25 cellular contexts compared by ENCODE assay signal in genomic region chr11:37560346-37560745, GRCh38.
DNase-seq lines count a peak whose midpoint lies in the region; ATAC-seq, FAIRE-seq and TF ChIP-seq lines count a peak whose summit lies in the region.
"Had no signal": no experiment of that assay in that cellular context is flagged by ENCODE, and none has a peak within 500 bp of the region (broad histone marks: within the 10 kb centered on the region; RNA-seq: fewer than 3 reads in every experiment).

No MANE protein-coding gene starts in this region.

- intact Hi-C loops in A673 (cut with micrococcal nuclease; ENCODE audit: unreplicated experiment) (no loop called here), PC-3 (cut with micrococcal nuclease) (no loop called here)

- H3K27me3 Mint-ChIP-seq in mesothelial cell of epicardium (ENCODE audit: low read depth) = no peaks in the 10 kb centered on the region

- FAIRE-seq in bronchial epithelial cell (lab: Jason Lieb, UNC) = no peak
- FAIRE-seq: GM12891, HTR-8/SVneo had no signal

- H3K27ac Mint-ChIP-seq in mesothelial cell of epicardium = no peak overlapping the region
- H3K27ac Mint-ChIP-seq: CD8-positive, alpha-beta T cell had no signal

- no peak overlapping the region for H3K4me3 Mint-ChIP-seq in mesothelial cell of epicardium
- H3K4me3 Mint-ChIP-seq: CD8-positive, alpha-beta T cell had no signal

- H2AFZ ChIP-seq in PC-3 (ENCODE audit: low read length) = no peak overlapping the region; the same call in 1 of the 2 replicates

- no peak overlapping the region for H3K4me2 ChIP-seq in PC-3 (ENCODE audit: low read length)
- H3K4me2 ChIP-seq: SK-N-SH had no signal

- no peaks in the 10 kb centered on the region for H3K9me3 Mint-ChIP-seq in mesothelial cell of epicardium

- no peak overlapping the region for H3K9ac ChIP-seq in PC-3 (ENCODE audit: low read length)
- H3K9ac ChIP-seq: SK-N-SH had no signal

- no peaks in the 10 kb centered on the region for H3K9me2 ChIP-seq in PC-3 (replicated peaks; ENCODE audit: low read length)
- H3K9me2 ChIP-seq: SK-N-SH had no signal

- H3K27me3 ChIP-seq in A673 (replicated peaks; ENCODE audit: insufficient read depth, low read depth, low read length, poor library complexity) (no peaks in the 10 kb centered on the region), PC-3 (ENCODE audit: low read length) (no peaks in the 10 kb centered on the region), bronchial epithelial cell (ENCODE audit: control insufficient read depth, insufficient read depth, low read length) (no peaks in the 10 kb centered on the region)

- CTCF ChIA-PET in A673 (lab: Charles Lee) (no interaction called here), PC-3 (lab: Charles Lee) (no interaction called here)

- DNase-seq in A673 (ENCODE audit: low spot score) (peak; percentile 43), PC-3 (peak; percentile 52), bronchial epithelial cell (ENCODE audit: low read depth) (peak; percentile 13), kidney tubule cell (ENCODE audit: low spot score) (peak; percentile 79), activated gamma-delta T cell treated with Interleukin-2 at 50 U/mL for 16 hours (no peak), mesothelial cell of epicardium (ENCODE audit: low spot score in 2 of 2, unreplicated experiment in 2 of 2) (no peak)
- DNase-seq: 8988T; AML-193; C1 segment of cervical spinal cord; CD8-positive, alpha-beta T cell; GOT3; KG1; NCI-H1105; NCI-H146; NCI-H2029; NCI-H345; NCI-H524; NCI-H774; OCI-M1; SHP77 treated with DMSO at 0.1 percent for 48 hours; SK-N-SH had no signal

- H3K4me1 Mint-ChIP-seq in mesothelial cell of epicardium = peaks cover 18% of the 10 kb centered on the region

- H3K4me1 ChIP-seq in A673 (ENCODE audit: insufficient read depth, low read length, poor library complexity, severe bottlenecking) = peaks cover 11% of the 10 kb centered on the region
- H3K4me1 ChIP-seq in PC-3 (ENCODE audit: insufficient read depth, low read length) = no peaks in the 10 kb centered on the region

- H3K9me3 ChIP-seq in A673 (ENCODE audit: low read depth, low read length, poor library complexity, severe bottlenecking) = no peaks in the 10 kb centered on the region
- no peaks in the 10 kb centered on the region for H3K9me3 ChIP-seq in PC-3 (ENCODE audit: low read length)
- H3K9me3 ChIP-seq: SK-N-SH had no signal

- no peaks in the 10 kb centered on the region for H4K20me1 ChIP-seq in PC-3 (ENCODE audit: low read length)

- no TSS peak for BruUV-seq in A673 (replicated peaks; lab: Mats Ljungman, UMichigan)
- BruUV-seq in PC-3 (replicated peaks; lab: Mats Ljungman, UMichigan) = no TSS peak

- POLR2A ChIA-PET in A673 (lab: Charles Lee; ENCODE audit: low non-redundant PET) (interaction anchor here (0.6 kb wide), 1 partner anchor 24 kb away, joined by 3 read pairs; no protein-coding TSS in a partner anchor), PC-3 (lab: Charles Lee; ENCODE audit: unreplicated experiment) (no interaction called here)

- no peaks in the 10 kb centered on the region for H3K79me2 ChIP-seq in PC-3 (ENCODE audit: low read length)

- no peaks in the 10 kb centered on the region for H3K36me3 ChIP-seq in A673 (ENCODE audit: insufficient read depth, low read length, poor library complexity, severe bottlenecking)
- no peaks in the 10 kb centered on the region for H3K36me3 ChIP-seq in PC-3 (ENCODE audit: low read depth, low read length)
- H3K36me3 ChIP-seq in bronchial epithelial cell (ENCODE audit: control insufficient read depth, insufficient read depth, low read length) = no peaks in the 10 kb centered on the region

- H3K36me3 Mint-ChIP-seq in mesothelial cell of epicardium = no peaks in the 10 kb centered on the region
- H3K36me3 Mint-ChIP-seq: CD8-positive, alpha-beta T cell had no signal

- peak; percentile 31; the same call in 1 of the 2 replicates for ATAC-seq in PC-3
- no peak for ATAC-seq in GM18498 (IDR thresholded peaks at IDR 0.05; ENCODE audit: unreplicated experiment)
- ATAC-seq: CD8-positive, alpha-beta T cell; HCT116 had no signal

- H3K27ac ChIP-seq in A673 (ENCODE audit: low read depth, low read length, poor library complexity, severe bottlenecking) (no peak overlapping the region), PC-3 (ENCODE audit: low read length) (no peak overlapping the region)

- H3F3A ChIP-seq in PC-3 (ENCODE audit: low read length, unreplicated experiment) = no peaks in the 10 kb centered on the region

- H3K4me3 ChIP-seq in A673 (ENCODE audit: low read depth, low read length, poor library complexity, severe bottlenecking) = no peak overlapping the region
- no peak overlapping the region for H3K4me3 ChIP-seq in PC-3 (ENCODE audit: low read length)
- H3K4me3 ChIP-seq in bronchial epithelial cell (ENCODE audit: low read depth, low read length) = no peak overlapping the region

- TF ChIP-seq CTCF in A673 (conservative IDR thresholded peaks at IDR 0.05; ENCODE audit: low read depth, low read length) (no peak), PC-3 (conservative IDR thresholded peaks at IDR 0.05; ENCODE audit: low read depth, low read length) (no peak), bronchial epithelial cell (IDR thresholded peaks at IDR 0.05; ENCODE audit: insufficient read depth, low read length, severe bottlenecking) (no peak), mesothelial cell of epicardium (IDR thresholded peaks at IDR 0.05; ENCODE audit: unreplicated experiment) (no peak)

Comparison
In these comparisons a context has a peak if more than half of its experiments do, and no peak if none do; other contexts are left out.
1. DNase-seq: peak in A673 (single experiment), PC-3 (single experiment), bronchial epithelial cell (single experiment) and kidney tubule cell (single experiment); none in activated gamma-delta T cell treated with Interleukin-2 at 50 U/mL for 16 hours (single experiment) and mesothelial cell of epicardium (0 of 2).